Comparison of ENCODE assay signal across 21 cellular contexts in the genomic region with DNA sequence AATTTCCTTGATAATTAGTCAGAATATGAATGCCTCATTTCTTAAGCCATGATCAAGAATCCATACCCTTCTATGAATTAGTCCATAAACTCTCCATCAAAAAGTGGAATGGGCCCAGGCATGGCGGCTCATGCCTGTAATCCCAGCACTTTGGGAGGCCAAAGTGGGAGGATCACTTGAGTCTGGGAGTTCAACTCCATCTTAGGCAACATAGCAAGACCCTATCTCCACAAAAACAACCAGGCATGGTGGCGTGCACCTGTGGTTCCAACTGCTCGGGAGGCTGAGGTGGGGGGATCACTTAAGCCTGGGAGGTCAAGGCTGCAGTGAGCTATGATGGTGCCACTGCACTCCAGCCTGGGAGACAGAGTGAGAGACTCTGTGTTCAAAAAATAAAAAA. TPM values are rescaled to one million over a fixed set of nuclear protein-coding genes. Genes with fewer than 3 reads are reported as not detected.
"Had no signal": no experiment of that assay in that cellular context is flagged by ENCODE, and none has a peak within 500 bp of the region (broad histone marks: within the 10 kb centered on the region; RNA-seq: fewer than 3 reads in every experiment).

No MANE protein-coding gene starts in this region.

- DNase-seq: activated CD4-positive, alpha-beta memory T cell treated with anti-CD3 and anti-CD28 coated beads, Interleukin-2, amount 10 ng/mL, durations not matched to agents 7 days and 5 days; activated CD4-positive, alpha-beta T cell treated with anti-CD3 and anti-CD28 coated beads, Interleukin-2, amount 10 ng/mL, durations not matched to agents 24 days and 14 days; activated naive CD4-positive, alpha-beta T cell treated with Interleukin-2 at 50 U/mL for 16 hours; activated naive CD8-positive, alpha-beta T cell treated with anti-CD3 and anti-CD28 coated beads for 36 hours; activated T-cell treated with anti-CD3 and anti-CD28 coated beads, Interleukin-2, amount 50 U/mL, for 48 hours; amniotic stem cell; cerebellar nuclear complex; dermis blood vessel endothelial cell; effector memory CD4-positive, alpha-beta T cell; glutamatergic neuron; hippocampal formation; left ventricle myocardium superior; nephron progenitor cell; SK-N-SH; stimulated activated CD4-positive, alpha-beta T cell treated with anti-CD3 and anti-CD28 coated beads, Interleukin-4, amount 100 ng/mL, for 4 hours; stimulated activated naive CD8-positive, alpha-beta T cell treated with anti-CD3 and anti-CD28 coated beads, Interleukin-15, Interleukin-2, amounts not matched to agents 100 U/mL and 50 U/mL, for 24 hours; substantia nigra; T-helper 2 cell; uterus had no signal

- H3K27me3 ChIP-seq: uterus had no signal

- H3K36me3 Mint-ChIP-seq: activated naive CD8-positive, alpha-beta T cell treated with anti-CD3 and anti-CD28 coated beads for 36 hours had no signal

- H3K4me3 Mint-ChIP-seq: activated CD4-positive, alpha-beta memory T cell treated with anti-CD3 and anti-CD28 coated beads, Interleukin-2, amount 10 ng/mL, durations not matched to agents 7 days and 5 days; activated CD4-positive, alpha-beta T cell treated with anti-CD3 and anti-CD28 coated beads, Interleukin-2, amount 10 ng/mL, durations not matched to agents 24 days and 14 days; activated naive CD8-positive, alpha-beta T cell treated with anti-CD3 and anti-CD28 coated beads for 36 hours; nephron progenitor cell had no signal

- H3K36me3 ChIP-seq: tibial artery, uterus had no signal

- H3K27ac Mint-ChIP-seq: activated CD4-positive, alpha-beta memory T cell treated with anti-CD3 and anti-CD28 coated beads, Interleukin-2, amount 10 ng/mL, durations not matched to agents 7 days and 5 days; activated CD4-positive, alpha-beta T cell treated with anti-CD3 and anti-CD28 coated beads, Interleukin-2, amount 10 ng/mL, durations not matched to agents 24 days and 14 days; activated naive CD8-positive, alpha-beta T cell treated with anti-CD3 and anti-CD28 coated beads for 36 hours; nephron progenitor cell had no signal

- H3K4me1 ChIP-seq: uterus had no signal

- ATAC-seq: activated CD4-positive, CD25-positive, alpha-beta regulatory T cell treated with anti-CD3 and anti-CD28 coated beads, Interleukin-2, amount 50 U/mL, for 24 hours; left ventricle myocardium superior; stimulated activated naive CD8-positive, alpha-beta T cell treated with anti-CD3 and anti-CD28 coated beads, Interleukin-15, Interleukin-2, amounts not matched to agents 100 U/mL and 50 U/mL, for 24 hours had no signal

- H3K4me1 Mint-ChIP-seq: activated CD4-positive, alpha-beta memory T cell treated with anti-CD3 and anti-CD28 coated beads, Interleukin-2, amount 10 ng/mL, durations not matched to agents 7 days and 5 days; activated CD4-positive, alpha-beta T cell treated with anti-CD3 and anti-CD28 coated beads, Interleukin-2, amount 10 ng/mL, durations not matched to agents 24 days and 14 days; activated naive CD8-positive, alpha-beta T cell treated with anti-CD3 and anti-CD28 coated beads for 36 hours had no signal

- H3K9me3 Mint-ChIP-seq: activated CD4-positive, alpha-beta memory T cell treated with anti-CD3 and anti-CD28 coated beads, Interleukin-2, amount 10 ng/mL, durations not matched to agents 7 days and 5 days; activated CD4-positive, alpha-beta T cell treated with anti-CD3 and anti-CD28 coated beads, Interleukin-2, amount 10 ng/mL, durations not matched to agents 24 days and 14 days; activated naive CD8-positive, alpha-beta T cell treated with anti-CD3 and anti-CD28 coated beads for 36 hours had no signal

- H3K9me3 ChIP-seq: SK-N-SH, tibial artery, uterus had no signal

- H3K27ac ChIP-seq: tibial artery, uterus had no signal

- H3K4me3 ChIP-seq: tibial artery, uterus had no signal

- H3K27me3 Mint-ChIP-seq: activated CD4-positive, alpha-beta memory T cell treated with anti-CD3 and anti-CD28 coated beads, Interleukin-2, amount 10 ng/mL, durations not matched to agents 7 days and 5 days; activated CD4-positive, alpha-beta T cell treated with anti-CD3 and anti-CD28 coated beads, Interleukin-2, amount 10 ng/mL, durations not matched to agents 24 days and 14 days had no signal

RNA-seq across cellular contexts. Expression of a gene that starts 52.1 kb away (rescaled TPM):
- total RNA-seq: activated CD4-positive, alpha-beta memory T cell treated with anti-CD3 and anti-CD28 coated beads, Interleukin-2, amount 10 ng/mL, durations not matched to agents 7 days and 5 days; activated CD4-positive, alpha-beta T cell treated with anti-CD3 and anti-CD28 coated beads, Interleukin-2, amount 10 ng/mL, durations not matched to agents 24 days and 14 days; activated naive CD8-positive, alpha-beta T cell treated with anti-CD3 and anti-CD28 coated beads for 36 hours had no signal
